In the genomic region with DNA sequence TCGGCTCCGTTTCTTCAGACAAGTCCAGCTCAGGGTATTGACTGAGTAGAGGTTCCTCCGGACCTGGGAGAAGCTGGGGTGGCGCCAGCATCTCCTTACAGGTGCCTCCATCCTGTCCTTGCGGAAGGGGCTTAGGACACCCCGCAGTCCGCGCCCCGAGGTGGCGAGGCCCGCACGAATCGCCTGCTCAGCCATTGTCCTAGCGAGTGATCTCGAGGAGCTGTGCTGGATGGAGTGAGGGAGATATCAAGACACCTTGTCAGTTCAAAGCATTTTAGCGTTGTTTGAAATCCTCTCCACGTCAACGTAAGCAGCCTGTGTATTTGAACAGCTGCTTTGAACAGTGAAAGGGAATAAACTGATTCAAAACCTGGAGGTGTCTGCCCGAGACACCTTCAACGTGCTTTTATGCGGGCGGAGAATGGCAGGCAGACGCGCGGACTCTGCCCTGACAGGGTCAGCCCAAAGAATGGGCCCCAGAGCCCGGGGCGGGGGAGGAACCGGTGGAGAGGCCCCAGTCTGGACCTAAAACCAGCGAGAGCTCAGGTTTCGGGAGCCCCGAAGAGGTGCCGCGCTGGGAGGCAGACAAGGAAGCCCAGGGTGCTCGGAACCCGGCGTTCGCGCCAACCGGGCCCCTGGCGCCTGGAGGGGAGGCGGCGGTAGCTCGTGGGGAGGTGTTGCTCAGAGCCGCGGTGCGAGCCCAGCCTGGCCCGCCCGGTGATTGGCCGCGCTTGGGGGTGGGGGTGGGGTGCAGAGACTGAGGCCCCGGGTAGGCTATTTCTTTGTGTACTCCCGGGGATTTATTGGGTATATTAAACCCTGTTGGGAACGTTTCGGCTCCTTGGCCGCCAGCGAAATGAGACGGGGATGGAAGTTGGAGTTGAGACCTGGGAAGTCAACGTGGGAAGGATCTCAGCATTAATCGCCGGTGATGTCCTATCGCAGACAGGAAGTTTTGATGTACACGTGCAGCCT, we compare ENCODE assay signal across 9 cellular contexts. TPM values are rescaled to one million over a fixed set of nuclear protein-coding genes. Genes with fewer than 3 reads are reported as not detected.
DNase-seq lines count a peak whose midpoint lies in the region; ATAC-seq and TF ChIP-seq lines count a peak whose summit lies in the region.
"Had no signal": no experiment of that assay in that cellular context is flagged by ENCODE, and none has a peak within 500 bp of the region (broad histone marks: within the 10 kb centered on the region; RNA-seq: fewer than 3 reads in every experiment).

No MANE protein-coding gene starts in this region.

- H3K36me3 Mint-ChIP-seq in osteocyte (ENCODE audit: unreplicated experiment), result no peaks in the 10 kb centered on the region

- H3K4me3 ChIP-seq in effector memory CD4-positive, alpha-beta T cell (ENCODE audit: insufficient read depth, low read depth, low read length, poor library complexity, severe bottlenecking), result peak overlapping the region; percentile 23
- H3K4me3 ChIP-seq: SJSA1 had no signal

- H3K27ac ChIP-seq in effector memory CD4-positive, alpha-beta T cell (ENCODE audit: insufficient read depth, low read length, poor library complexity, severe bottlenecking), result no peak overlapping the region
- H3K27ac ChIP-seq: SJSA1 had no signal

- H3K9me3 ChIP-seq in effector memory CD4-positive, alpha-beta T cell (ENCODE audit: control insufficient read depth, low read length), result no peaks in the 10 kb centered on the region
- H3K9me3 ChIP-seq: SJSA1 had no signal

- H3K27ac Mint-ChIP-seq in osteocyte (ENCODE audit: unreplicated experiment), result no peak overlapping the region

- H3K9me3 Mint-ChIP-seq in osteocyte (ENCODE audit: unreplicated experiment), result no peaks in the 10 kb centered on the region

- H3K27me3 ChIP-seq in effector memory CD4-positive, alpha-beta T cell (replicated peaks; ENCODE audit: control insufficient read depth, insufficient read depth, low read length, poor library complexity, severe bottlenecking), result peaks cover 78% of the 10 kb centered on the region

- DNase-seq in NCI-H2081 (lab: John Stamatoyannopoulos, UW), result peak; percentile 59 to 67
- DNase-seq in NCI-H2081 treated with DMSO at 0.1 percent for 48 hours (lab: John Stamatoyannopoulos, UW), result no peak
- peak; percentile 81 for DNase-seq in NCI-H345 (lab: John Stamatoyannopoulos, UW)
- DNase-seq in effector memory CD4-positive, alpha-beta T cell, result no peak
- DNase-seq in osteocyte (ENCODE audit: extremely low spot score, unreplicated experiment), result no peak
- DNase-seq in NCI-H2171 (lab: John Stamatoyannopoulos, UW), result no peak

- TF ChIP-seq CTCF in osteocyte (IDR thresholded peaks at IDR 0.05), result no peak

- peaks cover 41% of the 10 kb centered on the region for H3K4me1 ChIP-seq in effector memory CD4-positive, alpha-beta T cell (ENCODE audit: control insufficient read depth, insufficient read depth, low read length, poor library complexity, severe bottlenecking)

- H3K4me3 Mint-ChIP-seq in osteocyte (ENCODE audit: unreplicated experiment), result peak overlapping the region; percentile 84

- peaks cover 83% of the 10 kb centered on the region for H3K27me3 Mint-ChIP-seq in osteocyte (ENCODE audit: unreplicated experiment)

- H3K36me3 ChIP-seq in effector memory CD4-positive, alpha-beta T cell (ENCODE audit: control insufficient read depth, insufficient read depth, low read length), result no peaks in the 10 kb centered on the region
- H3K36me3 ChIP-seq: SJSA1 had no signal

- ATAC-seq in HG03378 (IDR thresholded peaks at IDR 0.05; ENCODE audit: unreplicated experiment) (no peak), GM21367 (IDR thresholded peaks at IDR 0.05; ENCODE audit: unreplicated experiment) (no peak)

- peaks cover 44% of the 10 kb centered on the region for H3K4me1 Mint-ChIP-seq in osteocyte (ENCODE audit: unreplicated experiment)

RNA-seq across cellular contexts. Expression of gene POU3F2, which starts 3.0 kb away (rescaled TPM):
- not detected in 2 replicates for total RNA-seq in osteocyte
- total RNA-seq: SJSA1 had no signal

Comparison
In these comparisons a context has a peak if more than half of its experiments do, and no peak if none do; other contexts are left out.
1. DNase-seq: peak in NCI-H2081 (2 of 2) and NCI-H345 (single experiment); none in NCI-H2081 treated with DMSO at 0.1 percent for 48 hours (single experiment), effector memory CD4-positive, alpha-beta T cell (0 of 3), osteocyte (single experiment) and NCI-H2171 (single experiment).